1 cellular context compared by ENCODE assay signal in the genomic region with DNA sequence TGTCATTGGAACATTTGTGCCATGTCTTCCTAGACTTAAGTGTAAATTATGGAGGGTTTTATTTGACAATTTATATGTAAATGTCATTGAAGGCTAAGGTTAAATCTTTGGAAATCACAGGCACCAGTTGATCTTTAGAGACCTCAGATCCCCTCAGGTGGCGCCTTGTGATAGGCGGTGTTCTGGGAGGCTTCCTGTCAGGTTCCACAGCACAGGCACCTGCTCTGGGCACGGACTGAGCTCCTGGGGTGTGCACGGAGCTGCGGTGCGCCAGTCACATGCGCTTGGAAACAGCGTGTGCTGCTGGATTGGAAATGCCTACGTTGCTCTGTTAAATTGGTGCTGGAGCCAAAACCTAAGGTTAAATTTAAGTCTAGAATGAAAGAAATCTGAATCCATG.
TF ChIP-seq lines count a peak whose summit lies in the region.

No MANE protein-coding gene starts in this region.

TF ChIP-seq in K562, 482 proteins besides CTCF, POLR2A, EP300 and RAD21 (continued from another document):
- TF ChIP-seq NFIC (IDR thresholded peaks at IDR 0.05) = no peak
- no peak for TF ChIP-seq ESRRB (CRISPR knock-in tag; IDR thresholded peaks at IDR 0.05; ENCODE audit: borderline replicate concordance)
- TF ChIP-seq, protein P1, sequence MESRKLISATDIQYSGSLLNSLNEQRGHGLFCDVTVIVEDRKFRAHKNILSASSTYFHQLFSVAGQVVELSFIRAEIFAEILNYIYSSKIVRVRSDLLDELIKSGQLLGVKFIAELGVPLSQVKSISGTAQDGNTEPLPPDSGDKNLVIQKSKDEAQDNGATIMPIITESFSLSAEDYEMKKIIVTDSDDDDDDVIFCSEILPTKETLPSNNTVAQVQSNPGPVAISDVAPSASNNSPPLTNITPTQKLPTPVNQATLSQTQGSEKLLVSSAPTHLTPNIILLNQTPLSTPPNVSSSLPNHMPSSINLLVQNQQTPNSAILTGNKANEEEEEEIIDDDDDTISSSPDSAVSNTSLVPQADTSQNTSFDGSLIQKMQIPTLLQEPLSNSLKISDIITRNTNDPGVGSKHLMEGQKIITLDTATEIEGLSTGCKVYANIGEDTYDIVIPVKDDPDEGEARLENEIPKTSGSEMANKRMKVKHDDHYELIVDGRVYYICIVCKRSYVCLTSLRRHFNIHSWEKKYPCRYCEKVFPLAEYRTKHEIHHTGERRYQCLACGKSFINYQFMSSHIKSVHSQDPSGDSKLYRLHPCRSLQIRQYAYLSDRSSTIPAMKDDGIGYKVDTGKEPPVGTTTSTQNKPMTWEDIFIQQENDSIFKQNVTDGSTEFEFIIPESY (CRISPR knock-in tag; IDR thresholded peaks at IDR 0.05) = peak; percentile 73
